In the genomic region with DNA sequence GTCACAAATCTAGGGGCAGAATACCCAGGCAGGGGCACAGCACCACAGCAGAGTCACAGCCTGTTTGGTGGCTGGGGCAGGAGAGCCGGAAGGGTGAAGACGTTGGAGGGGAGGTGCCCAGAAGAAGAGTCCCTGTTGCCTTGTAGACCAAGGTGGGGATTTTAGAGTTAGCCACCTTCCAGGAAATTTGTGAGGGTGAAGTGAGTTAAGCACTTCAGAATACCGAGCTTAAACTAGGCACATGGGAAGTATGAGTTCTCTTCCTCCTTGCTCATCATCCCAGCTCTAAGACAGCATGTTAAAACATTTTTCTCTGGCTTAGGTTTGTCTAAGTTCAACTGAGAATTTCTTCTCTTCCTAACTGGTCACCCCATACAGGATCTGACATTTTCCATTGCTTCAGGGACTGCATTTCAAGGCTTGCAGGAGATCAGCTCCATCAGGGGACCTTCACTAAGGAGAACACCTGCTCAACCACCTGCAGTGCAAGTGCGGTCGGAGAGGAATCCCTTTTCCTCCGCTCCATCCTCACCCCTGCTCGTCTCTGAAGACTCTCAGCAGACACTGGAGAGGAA, we compare ENCODE assay signal across 18 cellular contexts. TPM values are rescaled to one million over a fixed set of nuclear protein-coding genes. Genes with fewer than 3 reads are reported as not detected.
DNase-seq lines count a peak whose midpoint lies in the region; ATAC-seq, FAIRE-seq and TF ChIP-seq lines count a peak whose summit lies in the region.
"Had no signal": no experiment of that assay in that cellular context is flagged by ENCODE, and none has a peak within 500 bp of the region (broad histone marks: within the 10 kb centered on the region; RNA-seq: fewer than 3 reads in every experiment).

No MANE protein-coding gene starts in this region.

- H4K20me1 ChIP-seq in osteoblast (ENCODE audit: insufficient read depth, low read length): no peaks in the 10 kb centered on the region
- H4K20me1 ChIP-seq: BLaER1 had no signal

- H3K4me2 ChIP-seq in osteoblast (ENCODE audit: insufficient read depth, low read length): no peak overlapping the region
- H3K4me2 ChIP-seq: BLaER1 had no signal

- peak; percentile 84 for FAIRE-seq in D721Med (lab: Jason Lieb, UNC)
- FAIRE-seq: GM12878 had no signal

- no peak for ATAC-seq in HG03442 (IDR thresholded peaks at IDR 0.05; ENCODE audit: unreplicated experiment)
- ATAC-seq: GM12878 had no signal

- peak overlapping the region; percentile 100 for H3K27ac ChIP-seq in angular gyrus (ENCODE audit: low read depth, low read length)
- peak overlapping the region; percentile 100 for H3K27ac ChIP-seq in cingulate gyrus (ENCODE audit: low read depth, low read length)
- H3K27ac ChIP-seq in substantia nigra (ENCODE audit: low read depth, low read length, poor library complexity, severe bottlenecking): peak overlapping the region; percentile 98
- H3K27ac ChIP-seq in osteoblast (ENCODE audit: low read depth, low read length): no peak overlapping the region
- H3K27ac ChIP-seq in suprapubic skin: no peak overlapping the region
- H3K27ac ChIP-seq: BLaER1 had no signal

- TF ChIP-seq POLR2A in suprapubic skin (IDR thresholded peaks at IDR 0.05): no peak

- H3K36me3 ChIP-seq in osteoblast (ENCODE audit: insufficient read depth, low read length): no peaks in the 10 kb centered on the region
- H3K36me3 ChIP-seq in suprapubic skin: no peaks in the 10 kb centered on the region
- H3K36me3 ChIP-seq: HAP-1 had no signal

- H3K9me3 ChIP-seq in osteoblast (ENCODE audit: low read depth, low read length): peaks cover 13% of the 10 kb centered on the region
- H3K9me3 ChIP-seq in suprapubic skin: peaks cover 5% of the 10 kb centered on the region

- WGBS in suprapubic skin: 95% methylated on average over 7 of the region's 7 CpGs

- DNase-seq in D721Med (ENCODE audit: insufficient read length, low spot score) (no peak), substantia nigra (lab: John Stamatoyannopoulos, UW) (no peak), osteoblast (ENCODE audit: insufficient read length, low spot score, missing footprints) (no peak), suprapubic skin (ENCODE audit: low spot score in 2 of 2) (no peak)
- DNase-seq: 8988T; Calu3; CD4-positive, alpha-beta memory T cell; DMS 273 treated with DMSO at 0.1 percent for 48 hours; DMS53; DND-41; EL; HFFc6 had no signal

- H3K4me1 ChIP-seq in osteoblast (ENCODE audit: insufficient read depth, low read length): no peaks in the 10 kb centered on the region
- no peaks in the 10 kb centered on the region for H3K4me1 ChIP-seq in suprapubic skin
- H3K4me1 ChIP-seq: BLaER1, HAP-1 had no signal

- no peak overlapping the region for H3K4me3 ChIP-seq in osteoblast (ENCODE audit: insufficient read depth, low read length)
- H3K4me3 ChIP-seq in suprapubic skin: no peak overlapping the region
- H3K4me3 ChIP-seq: BLaER1, GM12878, HAP-1 had no signal

- no peak for TF ChIP-seq EP300 in suprapubic skin (IDR thresholded peaks at IDR 0.05)

- no peak for TF ChIP-seq CTCF in D721Med (IDR thresholded peaks at IDR 0.05; ENCODE audit: insufficient read depth, missing control alignments)
- no peak for TF ChIP-seq CTCF in osteoblast (IDR thresholded peaks at IDR 0.05; ENCODE audit: extremely low read depth, low read depth, low read length)
- no peak for TF ChIP-seq CTCF in suprapubic skin (IDR thresholded peaks at IDR 0.05)

- no peak overlapping the region for H2AFZ ChIP-seq in osteoblast (ENCODE audit: low read length)

- no peaks in the 10 kb centered on the region for H3K79me2 ChIP-seq in osteoblast (ENCODE audit: insufficient read depth, low read length)

- H3K27me3 ChIP-seq in osteoblast (ENCODE audit: insufficient read depth, low read length) (peaks cover 7% of the 10 kb centered on the region), suprapubic skin (no peaks in the 10 kb centered on the region)
- H3K27me3 ChIP-seq: BLaER1 had no signal

RNA-seq across cellular contexts. Expression of gene PHLPP1, which starts 26.5 kb away (rescaled TPM):
- total RNA-seq in osteoblast (5.6 and 6.9 TPM in 2 replicates), suprapubic skin (10 to 100 TPM; 28.1 to 56.6 (median 37.1) TPM)

Comparison
In these comparisons a context has a peak if more than half of its experiments do, and no peak if none do; other contexts are left out.
1. H3K27ac ChIP-seq: peak in angular gyrus (single experiment), cingulate gyrus (single experiment) and substantia nigra (single experiment); none in osteoblast (single experiment) and suprapubic skin (single experiment).